9 cellular contexts compared by ENCODE assay signal in genomic region chr1:229221106-229222019, GRCh38. TPM values are rescaled to one million over a fixed set of nuclear protein-coding genes. Genes with fewer than 3 reads are reported as not detected.
DNase-seq lines count a peak whose midpoint lies in the region; ATAC-seq and TF ChIP-seq lines count a peak whose summit lies in the region.
"Had no signal": no experiment of that assay in that cellular context is flagged by ENCODE, and none has a peak within 500 bp of the region (broad histone marks: within the 10 kb centered on the region; RNA-seq: fewer than 3 reads in every experiment).

No MANE protein-coding gene starts in this region.

- TF ChIP-seq POLR2A in uterus (IDR thresholded peaks at IDR 0.05): no peak

- H3K27me3 Mint-ChIP-seq in HFFc6 (ENCODE audit: insufficient read depth): no peaks in the 10 kb centered on the region; the same call in none of the 2 replicates
- peaks cover 0 to 4% (median 0%) of the 10 kb centered on the region in 5 donors for H3K27me3 Mint-ChIP-seq in naive thymus-derived CD4-positive, alpha-beta T cell

- H3K4me1 ChIP-seq in naive thymus-derived CD4-positive, alpha-beta T cell (ENCODE audit: control insufficient read depth in 2 of 2, insufficient read depth in 2 of 2, low read length in 2 of 2): no peaks in the 10 kb centered on the region
- no peaks in the 10 kb centered on the region for H3K4me1 ChIP-seq in uterus

- no peaks in the 10 kb centered on the region for H3K36me3 Mint-ChIP-seq in HFFc6 (ENCODE audit: low read depth)
- no peaks in the 10 kb centered on the region for H3K36me3 Mint-ChIP-seq in naive thymus-derived CD4-positive, alpha-beta T cell

- in situ Hi-C loops in Caki2 (cut with HindIII; ENCODE audit: low pct_unique_long_range_greater_than_20kb, low sequenced_read_pairs): no loop called here
- in situ Hi-C loops in SK-MEL-5 (cut with HindIII; ENCODE audit: low pct_unique_long_range_greater_than_20kb, low sequenced_read_pairs): no loop called here

- no peaks in the 10 kb centered on the region for H3K27me3 ChIP-seq in naive thymus-derived CD4-positive, alpha-beta T cell (ENCODE audit: control insufficient read depth in 2 of 2, insufficient read depth in 2 of 2, low read length in 2 of 2)
- H3K27me3 ChIP-seq in uterus: no peaks in the 10 kb centered on the region

- no peaks in the 10 kb centered on the region for H3K9me3 Mint-ChIP-seq in HFFc6
- H3K9me3 Mint-ChIP-seq in naive thymus-derived CD4-positive, alpha-beta T cell: no peaks in the 10 kb centered on the region

- DNase-seq in Caki2 (ENCODE audit: low read depth) (peak; percentile 84), NCI-H146 (lab: John Stamatoyannopoulos, UW) (peak; percentile 89), SK-MEL-5 (ENCODE audit: low read depth, low spot score) (peak; percentile 29), left kidney (ENCODE audit: low read depth, low spot score) (peak; percentile 61), HFFc6 (no peak), uterus (no peak)
- DNase-seq in activated T-cell treated with anti-CD3 and anti-CD28 coated beads, Interleukin-2, amount 50 U/mL, for 1 hour: no peak
- no peak for DNase-seq in naive thymus-derived CD4-positive, alpha-beta T cell
- DNase-seq: foreskin melanocyte had no signal

- no peak for ATAC-seq in naive thymus-derived CD4-positive, alpha-beta T cell

- H3K9me3 ChIP-seq in naive thymus-derived CD4-positive, alpha-beta T cell (ENCODE audit: control insufficient read depth in 2 of 3, low read length in 3 of 3): peaks cover 0 to 3% (median 0%) of the 10 kb centered on the region in 3 experiments
- H3K9me3 ChIP-seq in uterus: no peaks in the 10 kb centered on the region

- no peaks in the 10 kb centered on the region; the same call in 1 of the 2 replicates for H3K4me1 Mint-ChIP-seq in HFFc6 (ENCODE audit: low read depth)
- H3K4me1 Mint-ChIP-seq in naive thymus-derived CD4-positive, alpha-beta T cell: no peaks in the 10 kb centered on the region

- no peak for TF ChIP-seq CTCF in HFFc6 (IDR thresholded peaks at IDR 0.05)
- TF ChIP-seq CTCF in uterus (IDR thresholded peaks at IDR 0.05): no peak

- no peak overlapping the region for H3K27ac ChIP-seq in naive thymus-derived CD4-positive, alpha-beta T cell (ENCODE audit: low read depth, low read length)
- H3K27ac ChIP-seq in uterus: no peak overlapping the region

- POLR2A ChIA-PET in naive thymus-derived CD4-positive, alpha-beta T cell (lab: Charles Lee): interaction anchor here (0.6 kb wide), 1 partner anchor 522 kb away, joined by 4 read pairs; no protein-coding TSS in a partner anchor

- no peaks in the 10 kb centered on the region for H3K36me3 ChIP-seq in naive thymus-derived CD4-positive, alpha-beta T cell (ENCODE audit: control insufficient read depth in 2 of 3, insufficient read depth in 3 of 3, low read length in 3 of 3)
- H3K36me3 ChIP-seq in uterus: no peaks in the 10 kb centered on the region

- H3K4me3 Mint-ChIP-seq in HFFc6: no peak overlapping the region
- no peak overlapping the region for H3K4me3 Mint-ChIP-seq in naive thymus-derived CD4-positive, alpha-beta T cell

- H3K27ac Mint-ChIP-seq in HFFc6: no peak overlapping the region
- H3K27ac Mint-ChIP-seq in naive thymus-derived CD4-positive, alpha-beta T cell: no peak overlapping the region

- no peak overlapping the region for H3K4me3 ChIP-seq in naive thymus-derived CD4-positive, alpha-beta T cell (ENCODE audit: low read length)
- H3K4me3 ChIP-seq in uterus: no peak overlapping the region

- intact Hi-C loops in naive thymus-derived CD4-positive, alpha-beta T cell (cut with micrococcal nuclease): loop anchor here (10.0 kb wide), 2 partner anchors 357 to 717 kb away; no protein-coding TSS in a partner anchor
- intact Hi-C loops in uterus (cut with DNase I; ENCODE audit: low total_unique reads): no loop called here

- CTCF ChIA-PET in naive thymus-derived CD4-positive, alpha-beta T cell (lab: Charles Lee): interaction anchor here (0.9 kb wide), 1 partner anchor 32 kb away, joined by 3 read pairs; no protein-coding TSS in a partner anchor

RNA-seq across cellular contexts. Expression of gene RAB4A, which starts 49.5 kb away (rescaled TPM):
- total RNA-seq in Caki2 (2014; rRNA removed; shearing (Covaris generic); ENCODE audit: low replicate concordance): 53.7 and 65.1 TPM in 2 replicates
- 35.9 and 41.1 TPM in 2 replicates for total RNA-seq in SK-MEL-5 (2014; rRNA removed; shearing (Covaris generic))
- 42.0 and 43.9 TPM in 2 replicates for polyA plus RNA-seq in SK-MEL-5 (2015; cell fraction: cytosol; rRNA removed)
- polyA plus RNA-seq in SK-MEL-5 (2015; cell fraction: nucleus; rRNA removed): 14.8 and 15.9 TPM in 2 replicates
- 10 to 100 TPM; 34.7 to 64.2 (median 41.3) TPM for total RNA-seq in HFFc6 (2021; fragmentation: NEBNext Ultra II Directional; extraction: Animal tissue kit (Norgen Biotek cat#: 25700))
- total RNA-seq in naive thymus-derived CD4-positive, alpha-beta T cell: 10 to 100 TPM; 24.0 to 47.9 (median 36.9) TPM
- polyA plus RNA-seq in naive thymus-derived CD4-positive, alpha-beta T cell: 10 to 100 TPM in 1 of 2 donors, 1 to 10 TPM in 1; 9.6 to 11.0 TPM
- 10 to 100 TPM; 31.5 to 49.2 (median 39.9) TPM for total RNA-seq in uterus

Comparison
In these comparisons a context has a peak if more than half of its experiments do, and no peak if none do; other contexts are left out.
1. DNase-seq: peak in Caki2 (single experiment), NCI-H146 (single experiment), SK-MEL-5 (single experiment) and left kidney (single experiment); none in HFFc6 (single experiment), activated T-cell treated with anti-CD3 and anti-CD28 coated beads, Interleukin-2, amount 50 U/mL, for 1 hour (single experiment), naive thymus-derived CD4-positive, alpha-beta T cell (0 of 9) and uterus (0 of 2).